24 cellular contexts compared by ENCODE assay signal in genomic region chr12:23025372-23026021, GRCh38.
A peak's percentile ranks its signal among the peaks of the same experiment; 100 is the strongest.
DNase-seq lines count a peak whose midpoint lies in the region; ATAC-seq, FAIRE-seq and TF ChIP-seq lines count a peak whose summit lies in the region.
"Had no signal": no experiment of that assay in that cellular context is flagged by ENCODE, and none has a peak within 500 bp of the region (broad histone marks: within the 10 kb centered on the region; RNA-seq: fewer than 3 reads in every experiment).

No MANE protein-coding gene starts in this region.

- H3K4me1 ChIP-seq in liver (ENCODE audit: control insufficient read depth in 4 of 4, insufficient read depth in 4 of 4, low read length in 3 of 4) (peaks cover 0 to 9% (median 5%) of the 10 kb centered on the region in 4 donors), HepG2 (ENCODE audit: insufficient read depth, low read length) (no peaks in the 10 kb centered on the region), iPS DF 6.9 (ENCODE audit: control insufficient read depth, insufficient read depth, low read length) (peaks cover 2% of the 10 kb centered on the region; the same call in 1 of the 2 replicates), upper lobe of right lung (no peaks in the 10 kb centered on the region)

- CTCF ChIA-PET in HepG2 (lab: Yijun Ruan, JAX; ENCODE audit: low intra/inter-chr PET ratio, low total read pairs): no interaction called here

- WGBS in liver: 67% methylated on average over 1 of the region's 1 CpG
- 0% methylated on average over 1 of the region's 1 CpG for WGBS in HepG2 (ENCODE audit: low lambda C conversion rate)
- WGBS in iPS DF 6.9 (ENCODE audit: insufficient coverage, insufficient read length): no CpG with 5 or more reads among the region's 1 CpG

- H3K9ac ChIP-seq in liver (ENCODE audit: low read depth in 1 of 2, low read length in 2 of 2) (no peak overlapping the region), HepG2 (ENCODE audit: insufficient read depth, low read depth, low read length) (no peak overlapping the region)

- BruUV-seq in HepG2 (replicated peaks; lab: Mats Ljungman, UMichigan): no TSS peak

- ATAC-seq in HepG2 (no peak), upper lobe of right lung (no peak), GM19455 (IDR thresholded peaks at IDR 0.05; ENCODE audit: unreplicated experiment) (no peak)
- ATAC-seq: SK-N-SH treated with all-trans-retinoic acid at 6 μM for 48 hours, T-cell had no signal

- intact Hi-C loops in HepG2 (cut with micrococcal nuclease; ENCODE audit: unreplicated experiment): no loop called here
- intact Hi-C loops in upper lobe of right lung (cut with DNase I): no loop called here

- in situ Hi-C loops in HepG2 (cut with HindIII; ENCODE audit: extremely low pct_ligation_motif_present, low pct_unique_long_range_greater_than_20kb): no loop called here

- no peak for TF ChIP-seq CTCF in liver (IDR thresholded peaks at IDR 0.05; ENCODE audit: low read depth, low read length, missing input control)
- no peak for TF ChIP-seq CTCF in HepG2 (CRISPR knock-in tag; IDR thresholded peaks at IDR 0.05)
- no peak for TF ChIP-seq CTCF in upper lobe of right lung (IDR thresholded peaks at IDR 0.05)

- H3K79me2 ChIP-seq in HepG2 (ENCODE audit: insufficient read depth, low read length): no peaks in the 10 kb centered on the region

- H3K4me2 ChIP-seq in HepG2 (ENCODE audit: low read depth, low read length): no peak overlapping the region
- H3K4me2 ChIP-seq: PC-9 had no signal

- no peaks in the 10 kb centered on the region for H4K20me1 ChIP-seq in HepG2 (ENCODE audit: insufficient read depth, low read length)

- no peaks in the 10 kb centered on the region for H3K36me3 ChIP-seq in liver (ENCODE audit: control insufficient read depth in 4 of 4, insufficient read depth in 3 of 4, low read depth in 1 of 4, low read length in 3 of 4)
- no peaks in the 10 kb centered on the region for H3K36me3 ChIP-seq in HepG2 (replicated peaks in 1 of 2; ENCODE audit: control insufficient read depth in 1 of 2, insufficient read depth in 2 of 2, low read length in 2 of 2)
- H3K36me3 ChIP-seq in iPS DF 6.9 (ENCODE audit: control insufficient read depth, insufficient read depth, low read length): no peaks in the 10 kb centered on the region
- H3K36me3 ChIP-seq in upper lobe of right lung: no peaks in the 10 kb centered on the region
- H3K36me3 ChIP-seq in MG63: no peaks in the 10 kb centered on the region

- H3K4me3 ChIP-seq in liver (ENCODE audit: low read depth in 1 of 3, low read length in 3 of 3) (no peak overlapping the region), HepG2 (replicated peaks in 1 of 3; ENCODE audit: insufficient read depth in 1 of 3, low read depth in 2 of 3, low read length in 3 of 3) (no peak overlapping the region), iPS DF 6.9 (ENCODE audit: low read length) (no peak overlapping the region), upper lobe of right lung (no peak overlapping the region), MG63 (no peak overlapping the region)
- H3K4me3 ChIP-seq: PC-9 had no signal

- H3K9me3 ChIP-seq in liver (ENCODE audit: control insufficient read depth in 4 of 4, low read length in 3 of 4) (no peaks in the 10 kb centered on the region), HepG2 (ENCODE audit: low read length) (no peaks in the 10 kb centered on the region), iPS DF 6.9 (ENCODE audit: control insufficient read depth, insufficient read depth, low read length) (no peaks in the 10 kb centered on the region), upper lobe of right lung (no peaks in the 10 kb centered on the region), MG63 (no peaks in the 10 kb centered on the region)

- TF ChIP-seq POLR2A in HepG2 (IDR thresholded peaks at IDR 0.05; ENCODE audit: insufficient read depth in 1 of 2, low read depth in 2 of 2, low read length in 2 of 2): no peak

- TF ChIP-seq EP300 in HepG2 (IDR thresholded peaks at IDR 0.05; ENCODE audit: low read depth in 2 of 2, low read length in 2 of 2) (no peak), HepG2 (CRISPR knock-in tag; IDR thresholded peaks at IDR 0.05; ENCODE audit: borderline replicate concordance) (no peak)

- H3K27ac ChIP-seq in liver (ENCODE audit: low read depth in 1 of 2, low read length in 2 of 2): peak overlapping the region in 1 of 2 donors; percentile 41
- H3K27ac ChIP-seq in HepG2 (ENCODE audit: extremely low read length, insufficient read depth, low read length): no peak overlapping the region
- H3K27ac ChIP-seq in iPS DF 6.9 (ENCODE audit: low read length): peak overlapping the region; percentile 57
- no peak overlapping the region for H3K27ac ChIP-seq in upper lobe of right lung
- H3K27ac ChIP-seq: PC-9, RWPE1 had no signal

- H3K27me3 ChIP-seq in liver (ENCODE audit: control insufficient read depth in 4 of 4, insufficient read depth in 4 of 4, low read length in 3 of 4): no peaks in the 10 kb centered on the region
- no peaks in the 10 kb centered on the region for H3K27me3 ChIP-seq in HepG2 (ENCODE audit: control insufficient read depth in 1 of 2, insufficient read depth in 2 of 2, low read length in 2 of 2)
- no peaks in the 10 kb centered on the region for H3K27me3 ChIP-seq in iPS DF 6.9 (ENCODE audit: control insufficient read depth, insufficient read depth, low read length)
- H3K27me3 ChIP-seq in upper lobe of right lung: no peaks in the 10 kb centered on the region
- peaks cover 2% of the 10 kb centered on the region; the same call in 1 of the 2 replicates for H3K27me3 ChIP-seq in MG63

- no peak overlapping the region for H2AFZ ChIP-seq in HepG2 (ENCODE audit: low read length)
- H2AFZ ChIP-seq: PC-9 had no signal

- FAIRE-seq in HepG2 (lab: Jason Lieb, UNC): no peak
- FAIRE-seq: GM19239 had no signal

- no peak for DNase-seq in HepG2 (ENCODE audit: low spot score)
- peak; percentile 42 for DNase-seq in NCI-H69 (lab: John Stamatoyannopoulos, UW)
- DNase-seq in iPS DF 6.9 (ENCODE audit: low read depth, low spot score): peak; percentile 27
- DNase-seq in upper lobe of right lung: no peak
- DNase-seq in NCI-H1930 (lab: John Stamatoyannopoulos, UW): no peak
- no peak for DNase-seq in MG63
- DNase-seq: 8988T, DMS 273 treated with DMSO at 0.1 percent for 48 hours, DND-41, H7, KG1, NCI-H1436 treated with DMSO at 0.1 percent for 48 hours, NCI-H2081, NCI-H2171 treated with DMSO at 0.1 percent for 48 hours, NCI-H446, NCI-H748 treated with DMSO at 0.1 percent for 48 hours, PC-9, SIG-M5, T-cell had no signal

- TF ChIP-seq RAD21 in liver (IDR thresholded peaks at IDR 0.05) (no peak), HepG2 (CRISPR knock-in tag; IDR thresholded peaks at IDR 0.05) (no peak)

- POLR2A ChIA-PET in HepG2 (lab: Yijun Ruan, JAX): no interaction called here

TF ChIP-seq in liver, 16 proteins besides CTCF, POLR2A, EP300 and RAD21 (continues in another document):
- TF ChIP-seq TAF1 (conservative IDR thresholded peaks at IDR 0.05) (no peak), HNF4G (IDR thresholded peaks at IDR 0.05) (no peak), MAX (IDR thresholded peaks at IDR 0.05) (no peak), ZBTB33 (IDR thresholded peaks at IDR 0.05) (no peak), FOXA2 (IDR thresholded peaks at IDR 0.05) (no peak), HNF4A (conservative IDR thresholded peaks at IDR 0.05) (peak; percentile 16 to 56)

TF ChIP-seq in HepG2, 621 proteins besides CTCF, POLR2A, EP300 and RAD21 (continues in another document):
- no peak for TF ChIP-seq HNRNPLL (IDR thresholded peaks at IDR 0.05; ENCODE audit: low read depth, low read length, poor library complexity, severe bottlenecking)
- TF ChIP-seq ZNF224 (CRISPR knock-in tag; IDR thresholded peaks at IDR 0.05): no peak
- TF ChIP-seq, protein P1, sequence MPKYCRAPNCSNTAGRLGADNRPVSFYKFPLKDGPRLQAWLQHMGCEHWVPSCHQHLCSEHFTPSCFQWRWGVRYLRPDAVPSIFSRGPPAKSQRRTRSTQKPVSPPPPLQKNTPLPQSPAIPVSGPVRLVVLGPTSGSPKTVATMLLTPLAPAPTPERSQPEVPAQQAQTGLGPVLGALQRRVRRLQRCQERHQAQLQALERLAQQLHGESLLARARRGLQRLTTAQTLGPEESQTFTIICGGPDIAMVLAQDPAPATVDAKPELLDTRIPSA (CRISPR knock-in tag; IDR thresholded peaks at IDR 0.05; ENCODE audit: borderline replicate concordance): no peak
- TF ChIP-seq FOXO1 (CRISPR knock-in tag; IDR thresholded peaks at IDR 0.05): no peak
- no peak for TF ChIP-seq ATF2 (CRISPR knock-in tag; IDR thresholded peaks at IDR 0.05)
- no peak for TF ChIP-seq BRCA1 (CRISPR knock-in tag; IDR thresholded peaks at IDR 0.05)
- TF ChIP-seq ZNF432 (CRISPR knock-in tag; IDR thresholded peaks at IDR 0.05; ENCODE audit: borderline replicate concordance): no peak
- no peak for TF ChIP-seq SRSF4 (IDR thresholded peaks at IDR 0.05; ENCODE audit: low read depth, low read length, poor library complexity, severe bottlenecking)

Comparison
In these comparisons a context has a peak if more than half of its experiments do, and no peak if none do; other contexts are left out.
1. DNase-seq: peak in NCI-H69 (single experiment) and iPS DF 6.9 (single experiment); none in HepG2 (single experiment), upper lobe of right lung (single experiment), NCI-H1930 (0 of 2) and MG63 (single experiment).